9 cellular contexts compared by ENCODE assay signal in the genomic region with DNA sequence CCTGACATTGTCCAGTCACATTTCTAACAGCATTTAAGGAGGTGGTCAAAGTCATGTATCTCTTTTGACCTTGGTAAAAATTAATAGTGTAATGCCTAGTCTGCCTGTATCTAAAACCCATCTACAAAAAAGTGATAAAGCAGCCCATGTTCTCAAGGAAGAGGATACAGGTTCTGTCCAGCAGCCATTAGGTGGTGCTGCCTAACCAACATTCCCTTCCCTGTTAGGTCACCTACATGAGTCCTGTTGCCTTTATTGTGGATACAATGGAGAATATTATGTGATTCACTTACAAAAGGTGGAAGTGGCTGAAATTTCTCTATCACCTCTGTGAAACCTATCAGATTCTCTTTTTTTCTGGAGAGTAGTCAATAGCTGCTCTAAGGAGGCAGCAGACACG. TPM values are rescaled to one million over a fixed set of nuclear protein-coding genes. Genes with fewer than 3 reads are reported as not detected.
DNase-seq lines count a peak whose midpoint lies in the region; ATAC-seq and TF ChIP-seq lines count a peak whose summit lies in the region.
"Had no signal": no experiment of that assay in that cellular context is flagged by ENCODE, and none has a peak within 500 bp of the region (broad histone marks: within the 10 kb centered on the region; RNA-seq: fewer than 3 reads in every experiment).

No MANE protein-coding gene starts in this region.

- H3F3A ChIP-seq in Loucy (ENCODE audit: low read depth), result no peaks in the 10 kb centered on the region

- H4K20me1 ChIP-seq in Loucy (ENCODE audit: insufficient read depth, low read length, poor library complexity, severe bottlenecking), result no peaks in the 10 kb centered on the region

- H3K27me3 ChIP-seq in Loucy (ENCODE audit: insufficient read depth, low read length, poor library complexity, severe bottlenecking) (no peaks in the 10 kb centered on the region), kidney epithelial cell (ENCODE audit: control insufficient read depth, insufficient read depth, low read length) (no peaks in the 10 kb centered on the region)

- H3K36me3 Mint-ChIP-seq in WTC11, result no peaks in the 10 kb centered on the region
- H3K36me3 Mint-ChIP-seq in activated naive CD4-positive, alpha-beta T cell treated with anti-CD3 and anti-CD28 coated beads, Interleukin-2, amount 50 U/mL, for 72 hours, result peaks cover 3 to 6% of the 10 kb centered on the region in 2 donors

- H3K9me2 ChIP-seq in Loucy (replicated peaks; ENCODE audit: low read depth, low read length), result no peaks in the 10 kb centered on the region

- no peak overlapping the region for H3K27ac Mint-ChIP-seq in WTC11
- H3K27ac Mint-ChIP-seq in activated naive CD4-positive, alpha-beta T cell treated with anti-CD3 and anti-CD28 coated beads, Interleukin-2, amount 50 U/mL, for 72 hours, result no peak overlapping the region
- H3K27ac Mint-ChIP-seq: T-helper 1 cell treated with Interleukin-12 subunit alpha and Interleukin-12 subunit beta and Interleukin-4 antibody, amounts not matched to agents 30 μg/mL and 1 μg/mL, for 36 hours had no signal

- H3K4me1 ChIP-seq in Loucy (ENCODE audit: insufficient read depth, low read length, poor library complexity, severe bottlenecking), result no peaks in the 10 kb centered on the region

- H3K79me2 ChIP-seq in Loucy (ENCODE audit: insufficient read depth, low read length), result no peaks in the 10 kb centered on the region

- H3K4me3 Mint-ChIP-seq in WTC11, result no peak overlapping the region
- H3K4me3 Mint-ChIP-seq: T-helper 1 cell treated with Interleukin-12 subunit alpha and Interleukin-12 subunit beta and Interleukin-4 antibody, amounts not matched to agents 30 μg/mL and 1 μg/mL, for 36 hours had no signal

- H3K27me3 Mint-ChIP-seq in WTC11 (ENCODE audit: low read depth), result no peaks in the 10 kb centered on the region

- H3K4me1 Mint-ChIP-seq in WTC11, result no peaks in the 10 kb centered on the region

- no peak overlapping the region for H3K9ac ChIP-seq in Loucy (ENCODE audit: low read depth, low read length, poor library complexity, severe bottlenecking)

- H3K4me3 ChIP-seq in Loucy (ENCODE audit: low read length, poor library complexity, severe bottlenecking) (no peak overlapping the region), kidney epithelial cell (ENCODE audit: low read depth, low read length) (no peak overlapping the region)

- ATAC-seq in WTC11 (peak; percentile 96), GM21423 (IDR thresholded peaks at IDR 0.05; ENCODE audit: unreplicated experiment) (no peak)
- no peak for ATAC-seq in activated naive CD4-positive, alpha-beta T cell treated with anti-CD3 and anti-CD28 coated beads, Interleukin-2, amount 50 U/mL, for 72 hours

- TF ChIP-seq CTCF in Loucy (conservative IDR thresholded peaks at IDR 0.05; ENCODE audit: low read length), result peak; percentile 86
- no peak for TF ChIP-seq CTCF in WTC11 (IDR thresholded peaks at IDR 0.05)
- peak; percentile 50 for TF ChIP-seq CTCF in kidney epithelial cell (IDR thresholded peaks at IDR 0.05; ENCODE audit: insufficient read depth, low read length, poor library complexity, severe bottlenecking)

- no peak overlapping the region for H2AFZ ChIP-seq in Loucy (ENCODE audit: low read length)

- H3K9me3 Mint-ChIP-seq in WTC11, result peaks cover 9% of the 10 kb centered on the region
- H3K9me3 Mint-ChIP-seq in activated naive CD4-positive, alpha-beta T cell treated with anti-CD3 and anti-CD28 coated beads, Interleukin-2, amount 50 U/mL, for 72 hours, result peaks cover 21 to 24% of the 10 kb centered on the region in 2 donors

- CTCF ChIA-PET in WTC11 (lab: Charles Lee), result interaction anchor here (0.7 to 1.1 kb wide), 3 partner anchors 15 to 192 kb away, joined by 3 to 5 read pairs (median 4); no protein-coding TSS in a partner anchor

- H3K4me2 ChIP-seq in Loucy (ENCODE audit: low read depth, low read length, poor library complexity, severe bottlenecking), result no peak overlapping the region

- peaks cover 2% of the 10 kb centered on the region; the same call in 1 of the 2 replicates for H3K9me3 ChIP-seq in Loucy (ENCODE audit: insufficient read depth, low read depth, low read length)

- peak; percentile 46 to 78 for DNase-seq in NCI-H2081 (lab: John Stamatoyannopoulos, UW)
- no peak for DNase-seq in NCI-H2081 treated with DMSO at 0.1 percent for 48 hours (lab: John Stamatoyannopoulos, UW)
- peak; percentile 62 for DNase-seq in WTC11 (ENCODE audit: low spot score)
- DNase-seq in kidney epithelial cell (ENCODE audit: low read depth), result peak; percentile 14
- no peak for DNase-seq in activated CD4-positive, alpha-beta T cell treated with anti-CD3 and anti-CD28 coated beads, Interleukin-2, amount 50 U/mL, for 1 hour
- DNase-seq in activated naive CD4-positive, alpha-beta T cell treated with anti-CD3 and anti-CD28 coated beads, Interleukin-2, amount 50 U/mL, for 72 hours (ENCODE audit: low spot score in 2 of 2), result no peak

- H3K36me3 ChIP-seq in Loucy (ENCODE audit: insufficient read depth, low read length) (no peaks in the 10 kb centered on the region), kidney epithelial cell (ENCODE audit: control insufficient read depth, insufficient read depth, low read length) (no peaks in the 10 kb centered on the region)

- POLR2A ChIA-PET in WTC11 (lab: Charles Lee), result no interaction called here

TF ChIP-seq in WTC11, 78 proteins besides CTCF, POLR2A, EP300 and RAD21:
- TF ChIP-seq, protein P1, sequence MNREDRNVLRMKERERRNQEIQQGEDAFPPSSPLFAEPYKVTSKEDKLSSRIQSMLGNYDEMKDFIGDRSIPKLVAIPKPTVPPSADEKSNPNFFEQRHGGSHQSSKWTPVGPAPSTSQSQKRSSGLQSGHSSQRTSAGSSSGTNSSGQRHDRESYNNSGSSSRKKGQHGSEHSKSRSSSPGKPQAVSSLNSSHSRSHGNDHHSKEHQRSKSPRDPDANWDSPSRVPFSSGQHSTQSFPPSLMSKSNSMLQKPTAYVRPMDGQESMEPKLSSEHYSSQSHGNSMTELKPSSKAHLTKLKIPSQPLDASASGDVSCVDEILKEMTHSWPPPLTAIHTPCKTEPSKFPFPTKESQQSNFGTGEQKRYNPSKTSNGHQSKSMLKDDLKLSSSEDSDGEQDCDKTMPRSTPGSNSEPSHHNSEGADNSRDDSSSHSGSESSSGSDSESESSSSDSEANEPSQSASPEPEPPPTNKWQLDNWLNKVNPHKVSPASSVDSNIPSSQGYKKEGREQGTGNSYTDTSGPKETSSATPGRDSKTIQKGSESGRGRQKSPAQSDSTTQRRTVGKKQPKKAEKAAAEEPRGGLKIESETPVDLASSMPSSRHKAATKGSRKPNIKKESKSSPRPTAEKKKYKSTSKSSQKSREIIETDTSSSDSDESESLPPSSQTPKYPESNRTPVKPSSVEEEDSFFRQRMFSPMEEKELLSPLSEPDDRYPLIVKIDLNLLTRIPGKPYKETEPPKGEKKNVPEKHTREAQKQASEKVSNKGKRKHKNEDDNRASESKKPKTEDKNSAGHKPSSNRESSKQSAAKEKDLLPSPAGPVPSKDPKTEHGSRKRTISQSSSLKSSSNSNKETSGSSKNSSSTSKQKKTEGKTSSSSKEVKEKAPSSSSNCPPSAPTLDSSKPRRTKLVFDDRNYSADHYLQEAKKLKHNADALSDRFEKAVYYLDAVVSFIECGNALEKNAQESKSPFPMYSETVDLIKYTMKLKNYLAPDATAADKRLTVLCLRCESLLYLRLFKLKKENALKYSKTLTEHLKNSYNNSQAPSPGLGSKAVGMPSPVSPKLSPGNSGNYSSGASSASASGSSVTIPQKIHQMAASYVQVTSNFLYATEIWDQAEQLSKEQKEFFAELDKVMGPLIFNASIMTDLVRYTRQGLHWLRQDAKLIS (CRISPR knock-in tag; IDR thresholded peaks at IDR 0.05; ENCODE audit: borderline replicate concordance), result no peak

RNA-seq across cellular contexts. Expression of a gene that starts 52.5 kb away (rescaled TPM):
- total RNA-seq in WTC11 (2021) (2.8 to 4.5 TPM (median 3.7 TPM) in 3 replicates), kidney epithelial cell (under 0.01 TPM in 1 of 2 replicates, not detected in the other)
- total RNA-seq in activated naive CD4-positive, alpha-beta T cell treated with anti-CD3 and anti-CD28 coated beads, Interleukin-2, amount 50 U/mL, for 72 hours, result not detected

Comparison
In these comparisons a context has a peak if more than half of its experiments do, and no peak if none do; other contexts are left out.
1. DNase-seq: peak in NCI-H2081 (2 of 2), WTC11 (single experiment) and kidney epithelial cell (single experiment); none in NCI-H2081 treated with DMSO at 0.1 percent for 48 hours (single experiment), activated CD4-positive, alpha-beta T cell treated with anti-CD3 and anti-CD28 coated beads, Interleukin-2, amount 50 U/mL, for 1 hour (single experiment) and activated naive CD4-positive, alpha-beta T cell treated with anti-CD3 and anti-CD28 coated beads, Interleukin-2, amount 50 U/mL, for 72 hours (0 of 2).